Comparison of ENCODE assay signal across 8 cellular contexts in genomic region chrX:107826286-107827136, GRCh38. TPM values are rescaled to one million over a fixed set of nuclear protein-coding genes. Genes with fewer than 3 reads are reported as not detected.
A peak's percentile ranks its signal among the peaks of the same experiment; 100 is the strongest.
DNase-seq lines count a peak whose midpoint lies in the region; ATAC-seq and TF ChIP-seq lines count a peak whose summit lies in the region.

No MANE protein-coding gene starts in this region.

- TF ChIP-seq CTCF in HFFc6 (IDR thresholded peaks at IDR 0.05) (no peak), fibroblast of mammary gland (conservative IDR thresholded peaks at IDR 0.05; ENCODE audit: control insufficient read depth, insufficient read depth, low read depth, low read length) (no peak)

- in situ Hi-C loops in G401 (cut with HindIII; ENCODE audit: low sequenced_read_pairs) = no loop called here

- DNase-seq in G401 (ENCODE audit: low spot score) (peak; percentile 33), HFFc6 (peak; percentile 31), NCI-H2196 treated with DMSO at 0.1 percent for 48 hours (lab: John Stamatoyannopoulos, UW; ENCODE audit: unreplicated experiment) (peak; percentile 5), fibroblast of mammary gland (ENCODE audit: low read depth) (peak; percentile 50), SKM-1 (lab: John Stamatoyannopoulos, UW; ENCODE audit: unreplicated experiment) (no peak)
- DNase-seq in activated T-helper 1 cell treated with anti-CD3 and anti-CD28 coated beads, Interleukin-2, amount 50 U/mL, for 16 hours (ENCODE audit: low read depth in 1 of 2, low spot score in 1 of 2) = peak; percentile 6 to 10
- DNase-seq in natural killer cell treated with Interleukin-12 subunit alpha and Interleukin-12 subunit beta and Interleukin-15 and Interleukin-18, amount 100 ng/mL, for 72 hours (ENCODE audit: low spot score) = no peak

- H3K4me1 ChIP-seq in thymus (ENCODE audit: control insufficient read depth, insufficient read depth, low read length) = no peaks in the 10 kb centered on the region

- H3K27ac Mint-ChIP-seq in HFFc6 = peak overlapping the region; percentile 91
- no peak overlapping the region for H3K27ac Mint-ChIP-seq in natural killer cell treated with Interleukin-12 subunit alpha and Interleukin-12 subunit beta and Interleukin-15 and Interleukin-18, amount 100 ng/mL, for 72 hours

- no peaks in the 10 kb centered on the region for H3K36me3 Mint-ChIP-seq in HFFc6 (ENCODE audit: low read depth)
- H3K36me3 Mint-ChIP-seq in natural killer cell treated with Interleukin-12 subunit alpha and Interleukin-12 subunit beta and Interleukin-15 and Interleukin-18, amount 100 ng/mL, for 72 hours = no peaks in the 10 kb centered on the region

- H3K36me3 ChIP-seq in thymus (ENCODE audit: control insufficient read depth, insufficient read depth) = no peaks in the 10 kb centered on the region

- no peaks in the 10 kb centered on the region; the same call in 1 of the 2 replicates for H3K27me3 Mint-ChIP-seq in HFFc6 (ENCODE audit: insufficient read depth)
- peaks cover 31 to 44% of the 10 kb centered on the region in 2 donors for H3K27me3 Mint-ChIP-seq in natural killer cell treated with Interleukin-12 subunit alpha and Interleukin-12 subunit beta and Interleukin-15 and Interleukin-18, amount 100 ng/mL, for 72 hours

- peak overlapping the region; percentile 27 for H3K4me3 ChIP-seq in fibroblast of mammary gland (ENCODE audit: control insufficient read depth, low read depth, low read length)
- H3K4me3 ChIP-seq in thymus (ENCODE audit: low read length) = peak overlapping the region; percentile 43

- H3K4me3 Mint-ChIP-seq in HFFc6 = peak overlapping the region; percentile 95
- H3K4me3 Mint-ChIP-seq in natural killer cell treated with Interleukin-12 subunit alpha and Interleukin-12 subunit beta and Interleukin-15 and Interleukin-18, amount 100 ng/mL, for 72 hours = peak overlapping the region; percentile 67

- H3K9me3 Mint-ChIP-seq in HFFc6 = no peaks in the 10 kb centered on the region
- no peaks in the 10 kb centered on the region for H3K9me3 Mint-ChIP-seq in natural killer cell treated with Interleukin-12 subunit alpha and Interleukin-12 subunit beta and Interleukin-15 and Interleukin-18, amount 100 ng/mL, for 72 hours

- peaks cover 11% of the 10 kb centered on the region for H3K27me3 ChIP-seq in thymus (ENCODE audit: control insufficient read depth, insufficient read depth)

- peak overlapping the region; percentile 77 for H3K27ac ChIP-seq in thymus (ENCODE audit: low read depth)

- ATAC-seq in natural killer cell treated with Interleukin-12 subunit alpha and Interleukin-12 subunit beta and Interleukin-15 and Interleukin-18, amount 100 ng/mL, for 72 hours = peak; percentile 72 to 75

- H3K9me3 ChIP-seq in thymus (ENCODE audit: control insufficient read depth) = no peaks in the 10 kb centered on the region

- peaks cover 42% of the 10 kb centered on the region for H3K4me1 Mint-ChIP-seq in HFFc6 (ENCODE audit: low read depth)
- peaks cover 8 to 15% of the 10 kb centered on the region in 2 donors for H3K4me1 Mint-ChIP-seq in natural killer cell treated with Interleukin-12 subunit alpha and Interleukin-12 subunit beta and Interleukin-15 and Interleukin-18, amount 100 ng/mL, for 72 hours (ENCODE audit: low read depth in 2 of 2)

- 2% methylated on average over 92 of the region's 92 CpGs for WGBS in thymus

RNA-seq across cellular contexts. Expression of gene MID2, which starts 0.8 kb away (rescaled TPM):
- total RNA-seq in G401 (2014; rRNA removed; shearing (Covaris generic)) = not detected in 2 replicates
- total RNA-seq in HFFc6 (2021; fragmentation: NEBNext Ultra II Directional; extraction: Animal tissue kit (Norgen Biotek cat#: 25700)) = 10 to 100 TPM in 4 of 6 experiments, 1 to 10 TPM in 2; 8.4 to 11.3 (median 10.6) TPM
- total RNA-seq in natural killer cell treated with Interleukin-12 subunit alpha and Interleukin-12 subunit beta and Interleukin-15 and Interleukin-18, amount 100 ng/mL, for 72 hours = 1 to 10 TPM in 1 of 2 donors, under 1 TPM in 1; 0.74 to 2.0 TPM
- polyA plus RNA-seq in thymus = 1.4 TPM

RNA-seq across cellular contexts. Expression of gene NCBP2L, which starts 49.0 kb away (rescaled TPM):
- total RNA-seq in G401 (2014; rRNA removed; shearing (Covaris generic)) = not detected in 2 replicates
- not detected for total RNA-seq in HFFc6 (2021; fragmentation: NEBNext Ultra II Directional; extraction: Animal tissue kit (Norgen Biotek cat#: 25700))
- not detected for total RNA-seq in natural killer cell treated with Interleukin-12 subunit alpha and Interleukin-12 subunit beta and Interleukin-15 and Interleukin-18, amount 100 ng/mL, for 72 hours
- polyA plus RNA-seq in thymus = 0.21 TPM

RNA-seq across cellular contexts. Expression of gene TSC22D3, which starts 50.9 kb away (rescaled TPM):
- total RNA-seq in G401 (2014; rRNA removed; shearing (Covaris generic)) = not detected in 2 replicates
- 10 to 100 TPM; 11.0 to 17.8 (median 12.2) TPM for total RNA-seq in HFFc6 (2021; fragmentation: NEBNext Ultra II Directional; extraction: Animal tissue kit (Norgen Biotek cat#: 25700))
- total RNA-seq in natural killer cell treated with Interleukin-12 subunit alpha and Interleukin-12 subunit beta and Interleukin-15 and Interleukin-18, amount 100 ng/mL, for 72 hours = 10 to 100 TPM in 1 of 2 donors, 1 to 10 TPM in 1; 8.6 to 20.3 TPM
- 873 TPM for polyA plus RNA-seq in thymus

Comparison
In these comparisons a context has a peak if more than half of its experiments do, and no peak if none do; other contexts are left out.
1. DNase-seq: peak in G401 (single experiment), HFFc6 (single experiment), NCI-H2196 treated with DMSO at 0.1 percent for 48 hours (single experiment), activated T-helper 1 cell treated with anti-CD3 and anti-CD28 coated beads, Interleukin-2, amount 50 U/mL, for 16 hours (2 of 2) and fibroblast of mammary gland (single experiment); none in natural killer cell treated with Interleukin-12 subunit alpha and Interleukin-12 subunit beta and Interleukin-15 and Interleukin-18, amount 100 ng/mL, for 72 hours (single experiment) and SKM-1 (single experiment).